8 cellular contexts compared by ENCODE assay signal in the genomic region with DNA sequence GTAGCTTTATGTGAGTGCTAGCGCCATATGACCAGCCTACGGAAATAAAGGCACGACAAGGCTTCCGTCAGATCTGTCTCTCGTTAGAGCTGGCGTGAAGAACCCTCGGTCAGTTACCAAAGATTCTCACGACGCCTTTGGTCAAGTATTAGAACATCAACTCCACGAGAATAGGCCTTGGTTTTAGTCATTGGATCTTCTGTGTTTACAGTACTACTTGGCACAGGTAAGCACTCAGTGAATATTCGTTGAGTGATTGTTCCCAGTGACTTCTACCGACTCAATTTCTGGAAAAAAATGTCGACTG. TPM values are rescaled to one million over a fixed set of nuclear protein-coding genes. Genes with fewer than 3 reads are reported as not detected.
A peak's percentile ranks its signal among the peaks of the same experiment; 100 is the strongest.
DNase-seq lines count a peak whose midpoint lies in the region; ATAC-seq and TF ChIP-seq lines count a peak whose summit lies in the region.

No MANE protein-coding gene starts in this region.

- DNase-seq in T-helper 1 cell = no peak
- DNase-seq in Peyer's patch = no peak
- DNase-seq in fibroblast of mammary gland (ENCODE audit: low read depth) = no peak
- DNase-seq in activated effector memory CD4-positive, alpha-beta T cell treated with anti-CD3 and anti-CD28 coated beads, Interleukin-2, amount 50 U/mL, for 16 hours = no peak
- no peak for DNase-seq in DMS 273 (lab: John Stamatoyannopoulos, UW; ENCODE audit: unreplicated experiment)

- H3K27ac Mint-ChIP-seq in T-helper 1 cell treated with Interleukin-12 subunit alpha and Interleukin-12 subunit beta and Interleukin-4 antibody, amounts not matched to agents 30 μg/mL and 1 μg/mL, for 36 hours = peak overlapping the region; percentile 93

- TF ChIP-seq CTCF in Peyer's patch (IDR thresholded peaks at IDR 0.05) = no peak
- no peak for TF ChIP-seq CTCF in fibroblast of mammary gland (conservative IDR thresholded peaks at IDR 0.05; ENCODE audit: control insufficient read depth, insufficient read depth, low read depth, low read length)

- H3K4me1 ChIP-seq in Peyer's patch = peaks cover 0 to 17% (median 3%) of the 10 kb centered on the region in 4 donors

- H3K36me3 Mint-ChIP-seq in T-helper 1 cell treated with Interleukin-12 subunit alpha and Interleukin-12 subunit beta and Interleukin-4 antibody, amounts not matched to agents 30 μg/mL and 1 μg/mL, for 36 hours (ENCODE audit: low read depth) = peaks cover 25% of the 10 kb centered on the region

- H3K9me3 Mint-ChIP-seq in T-helper 1 cell treated with Interleukin-12 subunit alpha and Interleukin-12 subunit beta and Interleukin-4 antibody, amounts not matched to agents 30 μg/mL and 1 μg/mL, for 36 hours = no peaks in the 10 kb centered on the region

- no peaks in the 10 kb centered on the region for H3K27me3 ChIP-seq in Peyer's patch

- H3K27me3 Mint-ChIP-seq in T-helper 1 cell treated with Interleukin-12 subunit alpha and Interleukin-12 subunit beta and Interleukin-4 antibody, amounts not matched to agents 30 μg/mL and 1 μg/mL, for 36 hours (ENCODE audit: low read depth) = no peaks in the 10 kb centered on the region

- peak overlapping the region; percentile 78 to 97 (median 85) for H3K4me3 ChIP-seq in Peyer's patch
- H3K4me3 ChIP-seq in fibroblast of mammary gland (ENCODE audit: control insufficient read depth, low read depth, low read length) = peak overlapping the region; percentile 100
- H3K4me3 ChIP-seq in skin epidermis = peak overlapping the region; percentile 62 to 99 (median 87)

- H3K27ac ChIP-seq in Peyer's patch (peak overlapping the region; percentile 79 to 92 (median 88)), skin epidermis (peak overlapping the region in 20 of 21 experiments; percentile 53 to 96 (median 88))

- ATAC-seq in GM21526 (IDR thresholded peaks at IDR 0.05; ENCODE audit: low FRiP score, unreplicated experiment) = no peak

- TF ChIP-seq POLR2A in Peyer's patch (IDR thresholded peaks at IDR 0.05) = no peak

- H3K36me3 ChIP-seq in Peyer's patch = peaks cover 0 to 31% (median 0%) of the 10 kb centered on the region in 3 donors

- H3K9me3 ChIP-seq in Peyer's patch = no peaks in the 10 kb centered on the region

- peak overlapping the region; percentile 92 for H3K4me3 Mint-ChIP-seq in T-helper 1 cell treated with Interleukin-12 subunit alpha and Interleukin-12 subunit beta and Interleukin-4 antibody, amounts not matched to agents 30 μg/mL and 1 μg/mL, for 36 hours

- peaks cover 26% of the 10 kb centered on the region for H3K4me1 Mint-ChIP-seq in T-helper 1 cell treated with Interleukin-12 subunit alpha and Interleukin-12 subunit beta and Interleukin-4 antibody, amounts not matched to agents 30 μg/mL and 1 μg/mL, for 36 hours (ENCODE audit: low read depth)

RNA-seq across cellular contexts. Expression of a gene that starts 0.3 kb away (rescaled TPM):
- 10 to 100 TPM in 3 of 4 donors, 1 to 10 TPM in 1; 8.7 to 17.3 (median 11.5) TPM for total RNA-seq in Peyer's patch

RNA-seq across cellular contexts. Expression of a gene that starts 0.6 kb away (rescaled TPM):
- total RNA-seq in Peyer's patch = 10 to 100 TPM; 20.4 to 32.2 (median 24.4) TPM

RNA-seq across cellular contexts. Expression of a gene that starts 51.2 kb away (rescaled TPM):
- total RNA-seq in Peyer's patch = not detected
